Comparison of ENCODE assay signal across 1 cellular context in the genomic region with DNA sequence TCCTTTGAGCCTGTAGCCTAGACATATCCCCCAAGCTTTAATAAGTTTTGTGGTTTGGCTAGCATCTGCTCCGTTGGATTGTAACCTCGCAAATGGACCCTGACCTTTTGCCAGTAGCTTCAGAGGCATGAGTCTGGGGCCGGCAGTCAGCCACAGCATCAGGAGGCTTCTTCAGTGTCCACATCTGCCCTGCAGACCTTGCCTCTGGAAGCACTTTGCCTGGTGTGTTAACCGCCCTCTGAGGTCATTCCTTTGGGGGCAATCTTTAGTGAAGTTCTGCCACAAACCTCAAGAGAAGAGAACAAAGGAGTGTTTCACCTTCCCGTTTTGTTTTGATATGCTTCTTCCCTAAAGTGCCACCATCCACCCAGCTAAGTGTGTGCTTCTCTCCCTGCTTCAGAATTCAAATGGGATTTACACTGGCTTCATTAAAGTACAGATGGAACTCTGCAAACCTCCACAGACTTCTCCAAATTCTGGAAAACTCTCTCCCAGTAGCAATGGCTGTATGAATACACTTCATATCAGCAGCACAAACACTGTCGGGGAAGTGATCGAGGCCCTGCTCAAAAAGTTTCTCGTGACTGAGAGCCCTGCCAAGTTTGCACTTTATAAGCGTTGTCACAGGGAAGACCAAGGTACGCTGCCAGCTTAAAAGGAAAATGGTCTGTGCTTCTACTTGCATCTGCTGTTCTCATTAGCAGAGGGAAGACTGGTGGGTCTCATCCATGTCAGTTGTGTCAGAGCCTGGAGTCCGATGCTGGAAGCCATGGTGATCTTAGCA.
TF ChIP-seq lines count a peak whose summit lies in the region.

No MANE protein-coding gene starts in this region.

TF ChIP-seq in H1, 55 proteins besides CTCF, POLR2A, EP300 and RAD21 (continued from another document):
- TF ChIP-seq RNF2 (IDR thresholded peaks at IDR 0.05; ENCODE audit: borderline replicate concordance, low read depth, low read length, missing control alignments, poor library complexity, severe bottlenecking) (no peak), BACH1 (IDR thresholded peaks at IDR 0.05; ENCODE audit: low read length) (no peak), SUZ12 (IDR thresholded peaks at IDR 0.05; ENCODE audit: low read length) (no peak)
